8 cellular contexts compared by ENCODE assay signal in the genomic region with DNA sequence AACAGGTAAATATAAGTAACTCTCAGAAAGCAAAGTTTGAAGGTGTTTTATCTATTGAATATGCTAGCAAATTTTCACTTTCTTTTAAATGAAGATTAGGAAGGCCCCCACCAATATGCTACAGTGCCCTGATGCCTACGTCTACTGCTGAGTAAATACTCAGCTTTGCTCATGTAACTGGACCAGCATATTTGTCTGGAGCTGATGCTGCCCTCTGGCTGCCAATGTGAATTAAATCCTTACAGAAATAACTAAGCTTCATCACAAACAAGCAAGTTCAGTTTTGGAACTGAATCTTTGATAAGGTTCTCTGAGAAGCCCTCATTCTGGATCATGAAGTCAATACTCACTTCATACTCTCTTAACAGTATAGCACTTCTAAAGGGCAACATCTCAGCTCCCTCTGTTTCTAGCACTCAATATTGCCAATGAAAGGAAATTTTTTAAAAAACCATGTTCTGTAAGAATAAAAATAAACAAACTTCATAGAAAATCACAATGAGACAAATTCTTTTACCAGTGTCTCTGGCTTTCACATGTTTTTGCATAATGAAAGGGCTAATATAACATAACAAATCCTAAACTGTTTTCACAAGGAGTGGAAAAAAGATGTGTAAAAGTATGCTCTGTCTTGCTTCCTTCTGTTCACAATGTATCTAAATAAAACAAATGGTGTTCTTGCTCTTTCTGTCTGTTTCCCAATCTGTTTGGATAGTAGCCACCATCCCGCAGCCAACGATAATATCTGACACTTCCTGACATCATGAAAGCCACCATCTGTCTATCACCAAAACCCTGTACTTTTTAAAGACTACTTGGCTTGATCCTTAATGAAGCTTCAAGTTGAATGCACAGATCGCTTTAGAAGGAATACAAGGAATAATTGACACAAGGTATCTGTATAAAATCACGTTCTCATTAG.
DNase-seq lines count a peak whose midpoint lies in the region; ATAC-seq, FAIRE-seq and TF ChIP-seq lines count a peak whose summit lies in the region.

No MANE protein-coding gene starts in this region.

- H4K20me1 ChIP-seq in K562 (replicated peaks; ENCODE audit: control insufficient read depth, insufficient read depth, low read length) = no peaks in the 10 kb centered on the region

- DNase-seq in GM10266 (ENCODE audit: extremely low spot score) (no peak), NCI-H2107 treated with DMSO at 0.1 percent for 48 hours (lab: John Stamatoyannopoulos, UW; ENCODE audit: unreplicated experiment) (peak; percentile 50), K562 (ENCODE audit: extremely low read depth in 1 of 4, low spot score in 3 of 4) (peak in 1 of 4 experiments; percentile 33), transverse colon (peak; percentile 13)

- no peaks in the 10 kb centered on the region for H3K4me1 ChIP-seq in K562 (replicated peaks in 1 of 2; ENCODE audit: control insufficient read depth in 2 of 2, insufficient read depth in 2 of 2, low read length in 2 of 2)
- H3K4me1 ChIP-seq in transverse colon = peaks cover 0 to 18% (median 4%) of the 10 kb centered on the region in 4 donors

- TF ChIP-seq POLR2A in K562 (conservative IDR thresholded peaks at IDR 0.05) = no peak
- no peak for TF ChIP-seq POLR2A in transverse colon (IDR thresholded peaks at IDR 0.05)

- intact Hi-C loops in K562 (cut with micrococcal nuclease) = no loop called here
- intact Hi-C loops in transverse colon (cut with DNase I; ENCODE audit: low total_unique reads) = no loop called here

- H3K27me3 ChIP-seq in K562 (ENCODE audit: control insufficient read depth in 2 of 2, insufficient read depth in 2 of 2, low read length in 2 of 2) = no peaks in the 10 kb centered on the region
- no peaks in the 10 kb centered on the region for H3K27me3 ChIP-seq in transverse colon

- peak; percentile 29 to 55; a peak in 3 of 4 replicates for TF ChIP-seq RAD21 in K562 (CRISPR knock-in tag; conservative IDR thresholded peaks at IDR 0.05 in 1 of 2, IDR thresholded peaks at IDR 0.05 in 1 of 2)

- H3K9me3 ChIP-seq in K562 (replicated peaks; ENCODE audit: control insufficient read depth, insufficient read depth, low read depth, low read length) (no peaks in the 10 kb centered on the region), transverse colon (no peaks in the 10 kb centered on the region)

- WGBS in K562 (ENCODE audit: insufficient coverage, low coverage, missing lambda C conversion rate) = 8% methylated on average over 5 of the region's 5 CpGs
- 48 to 58% methylated on average over 5 of the region's 5 CpGs for WGBS in transverse colon (ENCODE audit: low coverage in 1 of 2), 2 donors

- no peaks in the 10 kb centered on the region for H3K79me2 ChIP-seq in K562 (ENCODE audit: control insufficient read depth, insufficient read depth, low read length)

- H2AFZ ChIP-seq in K562 (ENCODE audit: low read depth, low read length) = no peak overlapping the region

- TF ChIP-seq CTCF in GM10266 (IDR thresholded peaks at IDR 0.05; ENCODE audit: control insufficient read depth, insufficient read depth, low read depth, missing control alignments) = peak; percentile 26
- peak; percentile 10 to 31 (median 20); a peak in 1 of 6 replicates for TF ChIP-seq CTCF in K562 (IDR thresholded peaks at IDR 0.05 in 2 of 3, conservative IDR thresholded peaks at IDR 0.05 in 1 of 3; ENCODE audit: insufficient read depth in 2 of 3, low read depth in 1 of 3, low read length in 3 of 3)
- TF ChIP-seq CTCF in transverse colon (IDR thresholded peaks at IDR 0.05) = peak in 4 of 5 experiments; percentile 2 to 30 (median 22)

- H3K27ac ChIP-seq in K562 (ENCODE audit: extremely low read depth, low read depth, low read length) (no peak overlapping the region), transverse colon (no peak overlapping the region)

- in situ Hi-C loops in K562 (cut with MboI) = no loop called here
- in situ Hi-C loops in transverse colon (cut with MboI; ENCODE audit: low pct_ligation_motif_present in 1 of 4, low pct_unique_long_range_greater_than_20kb in 1 of 4, low sequenced_read_pairs in 3 of 4) = no loop called here

- H3K4me2 ChIP-seq in K562 (ENCODE audit: insufficient read depth, low read length) = no peak overlapping the region

- H3K9ac ChIP-seq in K562 (ENCODE audit: insufficient read depth in 1 of 2, low read depth in 2 of 2, low read length in 2 of 2) = no peak overlapping the region

- TF ChIP-seq EP300 in K562 (IDR thresholded peaks at IDR 0.05; ENCODE audit: low read length) (no peak), transverse colon (IDR thresholded peaks at IDR 0.05; ENCODE audit: low read depth) (no peak)

- CTCF ChIA-PET in K562 (lab: Yijun Ruan, JAX; ENCODE audit: low intra/inter-chr PET ratio) = no interaction called here

- H3K4me3 ChIP-seq in K562 (no peak overlapping the region), transverse colon (no peak overlapping the region)

- ATAC-seq in K562 (peak; percentile 33; the same call in 1 of the 3 replicates), GM21717 (IDR thresholded peaks at IDR 0.05; ENCODE audit: unreplicated experiment) (no peak), HG03432 (IDR thresholded peaks at IDR 0.05; ENCODE audit: unreplicated experiment) (no peak), GM18502 (IDR thresholded peaks at IDR 0.05; ENCODE audit: poor library complexity, unreplicated experiment) (no peak)

- FAIRE-seq in K562 (lab: Jason Lieb, UNC) = no peak
- FAIRE-seq in islet of Langerhans (lab: Jason Lieb, UNC) = peak; percentile 96

- no TSS peak for BruUV-seq in K562 (replicated peaks; lab: Mats Ljungman, UMichigan)

- POLR2A ChIA-PET in K562 (lab: Yijun Ruan, JAX) = interaction anchor here (0.7 kb wide), 1 partner anchor 438 kb away, joined by 3 read pairs; no protein-coding TSS in a partner anchor

- H3K36me3 ChIP-seq in K562 (ENCODE audit: control insufficient read depth, insufficient read depth, low read length) (no peaks in the 10 kb centered on the region), transverse colon (no peaks in the 10 kb centered on the region)

- H3K9me1 ChIP-seq in K562 (ENCODE audit: control insufficient read depth, insufficient read depth, low read length) = no peaks in the 10 kb centered on the region

TF ChIP-seq in K562, 482 proteins besides CTCF, POLR2A, EP300 and RAD21:
- TF ChIP-seq ZNF696 (CRISPR knock-in tag; conservative IDR thresholded peaks at IDR 0.05) = no peak
- no peak for TF ChIP-seq MYBL2 (IDR thresholded peaks at IDR 0.05; ENCODE audit: low read depth)
- no peak for TF ChIP-seq MYBL2 (CRISPR knock-in tag; IDR thresholded peaks at IDR 0.05; ENCODE audit: borderline replicate concordance)
- TF ChIP-seq ESRRB (CRISPR knock-in tag; IDR thresholded peaks at IDR 0.05; ENCODE audit: borderline replicate concordance) = no peak
- TF ChIP-seq, protein P1, sequence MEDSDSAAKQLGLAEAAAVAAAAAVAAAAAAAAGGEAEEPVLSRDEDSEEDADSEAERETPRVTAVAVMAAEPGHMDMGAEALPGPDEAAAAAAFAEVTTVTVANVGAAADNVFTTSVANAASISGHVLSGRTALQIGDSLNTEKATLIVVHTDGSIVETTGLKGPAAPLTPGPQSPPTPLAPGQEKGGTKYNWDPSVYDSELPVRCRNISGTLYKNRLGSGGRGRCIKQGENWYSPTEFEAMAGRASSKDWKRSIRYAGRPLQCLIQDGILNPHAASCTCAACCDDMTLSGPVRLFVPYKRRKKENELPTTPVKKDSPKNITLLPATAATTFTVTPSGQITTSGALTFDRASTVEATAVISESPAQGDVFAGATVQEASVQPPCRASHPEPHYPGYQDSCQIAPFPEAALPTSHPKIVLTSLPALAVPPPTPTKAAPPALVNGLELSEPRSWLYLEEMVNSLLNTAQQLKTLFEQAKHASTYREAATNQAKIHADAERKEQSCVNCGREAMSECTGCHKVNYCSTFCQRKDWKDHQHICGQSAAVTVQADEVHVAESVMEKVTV (CRISPR knock-in tag; IDR thresholded peaks at IDR 0.05) = no peak
- no peak for TF ChIP-seq ESRRA (IDR thresholded peaks at IDR 0.05; ENCODE audit: borderline replicate concordance, low read depth)
- no peak for TF ChIP-seq HNRNPLL (IDR thresholded peaks at IDR 0.05; ENCODE audit: low read depth, low read length, poor library complexity, severe bottlenecking)
- TF ChIP-seq SRSF7 (optimal IDR thresholded peaks at IDR 0.05; ENCODE audit: low read depth, low read length) = no peak
- TF ChIP-seq, protein P2, sequence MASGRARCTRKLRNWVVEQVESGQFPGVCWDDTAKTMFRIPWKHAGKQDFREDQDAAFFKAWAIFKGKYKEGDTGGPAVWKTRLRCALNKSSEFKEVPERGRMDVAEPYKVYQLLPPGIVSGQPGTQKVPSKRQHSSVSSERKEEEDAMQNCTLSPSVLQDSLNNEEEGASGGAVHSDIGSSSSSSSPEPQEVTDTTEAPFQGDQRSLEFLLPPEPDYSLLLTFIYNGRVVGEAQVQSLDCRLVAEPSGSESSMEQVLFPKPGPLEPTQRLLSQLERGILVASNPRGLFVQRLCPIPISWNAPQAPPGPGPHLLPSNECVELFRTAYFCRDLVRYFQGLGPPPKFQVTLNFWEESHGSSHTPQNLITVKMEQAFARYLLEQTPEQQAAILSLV (tag; IDR thresholded peaks at IDR 0.05) = no peak
- TF ChIP-seq CEBPG (CRISPR knock-in tag; IDR thresholded peaks at IDR 0.05) = no peak
- TF ChIP-seq CEBPG (tag; conservative IDR thresholded peaks at IDR 0.05 in 1 of 2, IDR thresholded peaks at IDR 0.05 in 1 of 2) = 0 out of 4 replicates have a peak, but pooled peaks of 1 of the 2 experiments have one; percentile 24
- no peak for TF ChIP-seq TBL1XR1 (IDR thresholded peaks at IDR 0.05; ENCODE audit: low read length in 2 of 2)
- 0 out of 2 replicates have a peak, but pooled peaks have one; percentile 12 for TF ChIP-seq PKNOX1 (IDR thresholded peaks at IDR 0.05)
- no peak for TF ChIP-seq ILK (tag; IDR thresholded peaks at IDR 0.05; ENCODE audit: borderline replicate concordance, low read depth)
- no peak for TF ChIP-seq TARDBP (IDR thresholded peaks at IDR 0.05)
- TF ChIP-seq POLR3A (IDR thresholded peaks at IDR 0.05; ENCODE audit: borderline replicate concordance, extremely low read depth, insufficient read depth, insufficient read length) = no peak
